Comparison of ENCODE assay signal across 8 cellular contexts in the genomic region with DNA sequence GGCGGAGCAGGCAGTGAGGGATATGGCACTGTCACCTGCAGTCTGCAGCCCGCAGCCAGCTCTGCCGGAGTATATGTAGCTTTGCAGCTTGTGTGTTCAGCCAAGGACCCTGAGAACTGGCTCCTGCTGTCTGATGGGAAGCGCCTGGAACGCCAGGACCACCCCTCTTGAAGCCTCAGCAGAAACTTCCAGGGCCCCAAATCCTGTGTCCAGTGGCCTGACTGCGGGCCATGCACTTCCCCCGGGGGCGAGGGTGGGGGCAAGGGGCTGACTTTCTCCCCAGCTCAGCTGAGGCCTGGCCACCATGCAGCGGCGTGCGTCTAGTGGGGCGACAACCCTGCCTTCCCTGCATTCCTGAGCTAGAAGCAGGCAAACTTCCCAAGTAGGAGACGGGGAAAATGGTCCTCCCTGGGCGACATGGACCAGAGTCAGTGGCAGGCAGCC. TPM values are rescaled to one million over a fixed set of nuclear protein-coding genes. Genes with fewer than 3 reads are reported as not detected.
DNase-seq lines count a peak whose midpoint lies in the region; ATAC-seq, FAIRE-seq and TF ChIP-seq lines count a peak whose summit lies in the region.

No MANE protein-coding gene starts in this region.

- intact Hi-C loops in gastrocnemius medialis (cut with DNase I; ENCODE audit: low total_unique reads), result loop anchor here (5.0 kb wide), 2 partner anchors 137 to 282 kb away; a partner anchor contains a TSS

- in situ Hi-C loops in gastrocnemius medialis (cut with MboI; ENCODE audit: low sequenced_read_pairs in 4 of 4), result loop anchor here in 3 of 4 donors (5.0 to 25.0 kb wide), 3 partner anchors 72 to 292 kb away; a partner anchor contains a TSS

- H3K4me1 ChIP-seq in gastrocnemius medialis, result peaks cover 51 to 57% of the 10 kb centered on the region in 2 donors

- H3K27me3 ChIP-seq in gastrocnemius medialis, result no peaks in the 10 kb centered on the region

- ATAC-seq in gastrocnemius medialis (no peak), HG02852 (IDR thresholded peaks at IDR 0.05; ENCODE audit: unreplicated experiment) (no peak), HG03095 (IDR thresholded peaks at IDR 0.05; ENCODE audit: unreplicated experiment) (no peak)

- no peak for TF ChIP-seq POLR2A in GM12891 (IDR thresholded peaks at IDR 0.05; ENCODE audit: low read depth, low read length)
- no peak for TF ChIP-seq POLR2A in gastrocnemius medialis (IDR thresholded peaks at IDR 0.05)

- TF ChIP-seq CTCF in VCaP (conservative IDR thresholded peaks at IDR 0.05) (no peak), fibroblast of villous mesenchyme (IDR thresholded peaks at IDR 0.05; ENCODE audit: insufficient read depth, low read depth, low read length) (no peak), gastrocnemius medialis (IDR thresholded peaks at IDR 0.05 in 4 of 5, conservative IDR thresholded peaks at IDR 0.05 in 1 of 5) (no peak)

- FAIRE-seq in GM12891 (lab: Jason Lieb, UNC), result peak; percentile 9

- no peaks in the 10 kb centered on the region for H3K36me3 ChIP-seq in gastrocnemius medialis

- DNase-seq in GM12891 (ENCODE audit: insufficient read length, low spot score) (no peak), fibroblast of villous mesenchyme (ENCODE audit: low read depth) (no peak), gastrocnemius medialis (no peak), NCI-H2227 (lab: John Stamatoyannopoulos, UW; ENCODE audit: unreplicated experiment) (no peak), iPS-NIHi7 (ENCODE audit: extremely low spot score) (no peak)

- peak overlapping the region; percentile 89 for H3K4me3 ChIP-seq in fibroblast of villous mesenchyme (ENCODE audit: low read depth, low read length)
- peak overlapping the region; percentile 75 to 82 (median 78) for H3K4me3 ChIP-seq in gastrocnemius medialis

- H3K9me3 ChIP-seq in gastrocnemius medialis, result no peaks in the 10 kb centered on the region

- peak overlapping the region; percentile 76 for H3K27ac ChIP-seq in VCaP
- peak overlapping the region; percentile 67 to 84 (median 79) for H3K27ac ChIP-seq in gastrocnemius medialis

TF ChIP-seq in GM12891, 5 proteins besides CTCF, POLR2A, EP300 and RAD21:
- no peak for TF ChIP-seq SPI1 (IDR thresholded peaks at IDR 0.05; ENCODE audit: low read depth, low read length)
- TF ChIP-seq POLR2AphosphoS5 (IDR thresholded peaks at IDR 0.05; ENCODE audit: low read depth, low read length), result no peak
- no peak for TF ChIP-seq PAX5 (IDR thresholded peaks at IDR 0.05; ENCODE audit: insufficient read depth, low read length, severe bottlenecking)

RNA-seq across cellular contexts. Expression of a gene that starts 32.3 kb away (rescaled TPM):
- polyA plus RNA-seq in GM12891 (2012; ENCODE audit: low read depth, missing spikeins), result 29.0 TPM
- total RNA-seq in fibroblast of villous mesenchyme (40.6 and 56.6 TPM in 2 replicates), gastrocnemius medialis (10 to 100 TPM; 15.3 to 19.0 (median 18.5) TPM)
